15 cellular contexts compared by ENCODE assay signal in genomic region chr2:46366675-46367067, GRCh38.
DNase-seq lines count a peak whose midpoint lies in the region; ATAC-seq and TF ChIP-seq lines count a peak whose summit lies in the region.
"Had no signal": no experiment of that assay in that cellular context is flagged by ENCODE, and none has a peak within 500 bp of the region (broad histone marks: within the 10 kb centered on the region; RNA-seq: fewer than 3 reads in every experiment).

No MANE protein-coding gene starts in this region.

- H3K4me3 Mint-ChIP-seq in activated T-helper 2 cell treated with anti-CD3 and anti-CD28 coated beads, Interferon-gamma antibody, Interleukin-2, Interleukin-4, amounts not matched to agents 10 μg/mL and 5 μg/mL and 100 μg/mL, durations not matched to agents 14 hours and 24 hours and 36 hours (ENCODE audit: low read depth), result no peak overlapping the region
- H3K4me3 Mint-ChIP-seq: CD4-positive, CD25-positive, alpha-beta regulatory T cell had no signal

- no peak overlapping the region for H3K27ac ChIP-seq in OCI-LY3 (ENCODE audit: low read length)
- peak overlapping the region in 37 of 59 donors; percentile 0 to 73 (median 32) for H3K27ac ChIP-seq in dorsolateral prefrontal cortex
- peak overlapping the region; percentile 2 for H3K27ac ChIP-seq in lower lobe of right lung
- H3K27ac ChIP-seq in stomach, result peak overlapping the region in 3 of 5 donors; percentile 20 to 43 (median 24)
- peak overlapping the region in 2 of 4 donors; percentile 39 to 64 for H3K27ac ChIP-seq in gastrocnemius medialis

- TF ChIP-seq CTCF in OCI-LY3 (IDR thresholded peaks at IDR 0.05; ENCODE audit: low read depth, low read length) (no peak), dorsolateral prefrontal cortex (IDR thresholded peaks at IDR 0.05 in 54 of 56, conservative IDR thresholded peaks at IDR 0.05 in 2 of 56; ENCODE audit: low read depth in 1 of 56, partially characterized antibody in 56 of 56) (peak in 1 of 56 donors; percentile 7), lower lobe of right lung (IDR thresholded peaks at IDR 0.05) (no peak), stomach (IDR thresholded peaks at IDR 0.05) (peak in 1 of 7 experiments; percentile 4), gastrocnemius medialis (IDR thresholded peaks at IDR 0.05 in 4 of 5, conservative IDR thresholded peaks at IDR 0.05 in 1 of 5) (no peak)

- WGBS in stomach, 5 donors, result 70 to 82% (median 74%) methylated on average over 9 of the region's 9 CpGs

- TF ChIP-seq POLR2A in stomach (IDR thresholded peaks at IDR 0.05) (no peak), gastrocnemius medialis (IDR thresholded peaks at IDR 0.05) (no peak)

- H3K9ac ChIP-seq in OCI-LY3 (ENCODE audit: low read length), result no peak overlapping the region

- ATAC-seq in lower lobe of right lung (no peak), gastrocnemius medialis (no peak)

- H3K79me2 ChIP-seq in OCI-LY3 (ENCODE audit: low read length), result no peaks in the 10 kb centered on the region

- peaks cover 54% of the 10 kb centered on the region for H3K36me3 Mint-ChIP-seq in activated T-helper 2 cell treated with anti-CD3 and anti-CD28 coated beads, Interferon-gamma antibody, Interleukin-2, Interleukin-4, amounts not matched to agents 10 μg/mL and 5 μg/mL and 100 μg/mL, durations not matched to agents 14 hours and 24 hours and 36 hours (ENCODE audit: low read depth)

- peaks cover 52% of the 10 kb centered on the region for H3K4me1 Mint-ChIP-seq in activated T-helper 2 cell treated with anti-CD3 and anti-CD28 coated beads, Interferon-gamma antibody, Interleukin-2, Interleukin-4, amounts not matched to agents 10 μg/mL and 5 μg/mL and 100 μg/mL, durations not matched to agents 14 hours and 24 hours and 36 hours (ENCODE audit: low read depth)

- H3K27me3 Mint-ChIP-seq in activated T-helper 2 cell treated with anti-CD3 and anti-CD28 coated beads, Interferon-gamma antibody, Interleukin-2, Interleukin-4, amounts not matched to agents 10 μg/mL and 5 μg/mL and 100 μg/mL, durations not matched to agents 14 hours and 24 hours and 36 hours (ENCODE audit: low read depth), result peaks cover 3% of the 10 kb centered on the region

- intact Hi-C loops in dorsolateral prefrontal cortex (cut with DNase I), result loop anchor here (1.0 to 10.0 kb wide), 5 partner anchors 69 to 352 kb away; partner anchors contain the start of gene EPAS1 (in 1 of the 2)
- intact Hi-C loops in lower lobe of right lung (cut with DNase I), result no loop called here
- intact Hi-C loops in stomach (cut with DNase I; ENCODE audit: low total_unique reads), result loop anchor here (10.0 kb wide), 2 partner anchors 302 to 362 kb away; no protein-coding TSS in a partner anchor
- intact Hi-C loops in activated T-helper 2 cell treated with anti-CD3 and anti-CD28 coated beads, Interferon-gamma antibody, Interleukin-2, Interleukin-4, amounts not matched to agents 10 μg/mL and 5 μg/mL and 100 μg/mL, durations not matched to agents 14 hours and 24 hours and 36 hours (cut with micrococcal nuclease), result loop anchor here (10.0 kb wide), 1 partner anchor 182 kb away; no protein-coding TSS in a partner anchor
- intact Hi-C loops in gastrocnemius medialis (cut with DNase I; ENCODE audit: low total_unique reads), result loop anchor here (2.0 kb wide), 1 partner anchor 356 kb away; no protein-coding TSS in a partner anchor

- H3K9me3 ChIP-seq in OCI-LY3 (ENCODE audit: insufficient read depth, low read length), result no peaks in the 10 kb centered on the region
- H3K9me3 ChIP-seq in lower lobe of right lung, result no peaks in the 10 kb centered on the region
- H3K9me3 ChIP-seq in stomach, result no peaks in the 10 kb centered on the region
- no peaks in the 10 kb centered on the region for H3K9me3 ChIP-seq in gastrocnemius medialis
- H3K9me3 ChIP-seq: Caco-2 had no signal

- no peaks in the 10 kb centered on the region for H4K20me1 ChIP-seq in OCI-LY3 (ENCODE audit: insufficient read depth, low read length)

- H3K4me1 ChIP-seq in OCI-LY3 (ENCODE audit: low read length) (peaks cover 32% of the 10 kb centered on the region), lower lobe of right lung (peaks cover 79% of the 10 kb centered on the region), stomach (peaks cover 0 to 13% (median 3%) of the 10 kb centered on the region in 4 donors), gastrocnemius medialis (peaks cover 7 to 10% of the 10 kb centered on the region in 2 donors)
- H3K4me1 ChIP-seq: Caco-2 had no signal

- H3K4me2 ChIP-seq in OCI-LY3 (ENCODE audit: low read length), result peak overlapping the region; percentile 80; the same call in 1 of the 2 replicates

- H3K4me3 ChIP-seq in OCI-LY3 (ENCODE audit: low read length) (no peak overlapping the region), dorsolateral prefrontal cortex (no peak overlapping the region), lower lobe of right lung (no peak overlapping the region), stomach (no peak overlapping the region), gastrocnemius medialis (no peak overlapping the region)

- in situ Hi-C loops in gastrocnemius medialis (cut with MboI; ENCODE audit: low sequenced_read_pairs in 4 of 4), result loop anchor here (10.0 to 25.0 kb wide), 4 partner anchors 129 to 372 kb away; no protein-coding TSS in a partner anchor

- no peaks in the 10 kb centered on the region for H3K9me3 Mint-ChIP-seq in activated T-helper 2 cell treated with anti-CD3 and anti-CD28 coated beads, Interferon-gamma antibody, Interleukin-2, Interleukin-4, amounts not matched to agents 10 μg/mL and 5 μg/mL and 100 μg/mL, durations not matched to agents 14 hours and 24 hours and 36 hours
- H3K9me3 Mint-ChIP-seq: CD4-positive, CD25-positive, alpha-beta regulatory T cell had no signal

- no peak for TF ChIP-seq EP300 in stomach (IDR thresholded peaks at IDR 0.05)

- H3K27ac Mint-ChIP-seq in activated T-helper 2 cell treated with anti-CD3 and anti-CD28 coated beads, Interferon-gamma antibody, Interleukin-2, Interleukin-4, amounts not matched to agents 10 μg/mL and 5 μg/mL and 100 μg/mL, durations not matched to agents 14 hours and 24 hours and 36 hours, result no peak overlapping the region

- H3K27me3 ChIP-seq in OCI-LY3 (ENCODE audit: low read depth, low read length) (no peaks in the 10 kb centered on the region), dorsolateral prefrontal cortex (no peaks in the 10 kb centered on the region), lower lobe of right lung (ENCODE audit: low read depth) (no peaks in the 10 kb centered on the region), stomach (no peaks in the 10 kb centered on the region), gastrocnemius medialis (no peaks in the 10 kb centered on the region)

- DNase-seq in dorsolateral prefrontal cortex, result no peak
- no peak for DNase-seq in lower lobe of right lung
- no peak for DNase-seq in stomach
- no peak for DNase-seq in activated T-helper 2 cell treated with anti-CD3 and anti-CD28 coated beads, Interferon-gamma antibody, Interleukin-2, Interleukin-4, amounts not matched to agents 10 μg/mL and 5 μg/mL and 100 μg/mL, durations not matched to agents 14 hours and 24 hours and 36 hours (ENCODE audit: low spot score)
- DNase-seq in activated naive CD4-positive, alpha-beta T cell treated with anti-CD3 and anti-CD28 coated beads, Interleukin-2, amount 50 U/mL, for 16 hours, result no peak
- DNase-seq in gastrocnemius medialis, result no peak
- DNase-seq: Caco-2; CD4-positive, CD25-positive, alpha-beta regulatory T cell; DMS153; KG1; NCI-H1048; NCI-H1436 treated with DMSO at 0.1 percent for 48 hours; NCI-H2029 treated with DMSO at 0.1 percent for 48 hours; NCI-H748 treated with DMSO at 0.1 percent for 48 hours had no signal

- H3K36me3 ChIP-seq in OCI-LY3 (replicated peaks; ENCODE audit: low read depth, low read length) (no peaks in the 10 kb centered on the region), lower lobe of right lung (peaks cover 88% of the 10 kb centered on the region), stomach (peaks cover 24 to 69% (median 51%) of the 10 kb centered on the region in 4 donors), gastrocnemius medialis (peaks cover 0 to 22% of the 10 kb centered on the region in 2 donors)

- no peak overlapping the region for H2AFZ ChIP-seq in OCI-LY3 (ENCODE audit: low read depth, low read length)
